In the genomic region with DNA sequence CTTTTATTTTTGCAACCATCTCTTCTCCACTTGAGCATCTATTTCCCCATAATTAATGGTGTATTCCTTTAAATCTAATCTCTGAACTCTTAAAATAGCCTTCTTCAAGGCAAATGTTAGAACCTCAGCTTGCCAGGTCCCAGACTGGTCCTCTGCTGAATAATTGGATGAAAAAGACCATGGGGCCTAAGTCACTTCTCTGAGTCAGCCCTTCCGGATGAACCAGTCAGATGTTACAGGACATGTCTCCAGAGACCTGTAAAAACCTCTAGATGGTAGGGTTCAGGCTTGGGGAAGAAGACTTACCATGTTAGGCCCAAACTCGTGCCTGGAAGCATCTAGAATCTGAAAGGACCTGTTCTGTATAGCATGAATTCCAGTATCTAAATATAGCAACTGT, we compare ENCODE assay signal across 15 cellular contexts.
DNase-seq lines count a peak whose midpoint lies in the region; ATAC-seq and TF ChIP-seq lines count a peak whose summit lies in the region.
"Had no signal": no experiment of that assay in that cellular context is flagged by ENCODE, and none has a peak within 500 bp of the region (broad histone marks: within the 10 kb centered on the region; RNA-seq: fewer than 3 reads in every experiment).

No MANE protein-coding gene starts in this region.

- no peak overlapping the region for H3K9ac ChIP-seq in colonic mucosa (ENCODE audit: low read depth in 2 of 2, low read length in 2 of 2)

- no peaks in the 10 kb centered on the region for H3K4me1 ChIP-seq in colonic mucosa
- H3K4me1 ChIP-seq: prostate gland, SJSA1, upper lobe of left lung had no signal

- no peak overlapping the region for H3K4me3 ChIP-seq in fibroblast of pulmonary artery (replicated peaks; ENCODE audit: low read depth, low read length)
- H3K4me3 ChIP-seq in colonic mucosa = no peak overlapping the region
- H3K4me3 ChIP-seq: prostate gland, SJSA1, upper lobe of left lung had no signal

- H3K36me3 ChIP-seq in colonic mucosa = no peaks in the 10 kb centered on the region
- H3K36me3 ChIP-seq: prostate gland, SJSA1, upper lobe of left lung had no signal

- intact Hi-C loops in colonic mucosa (cut with DNase I) = no loop called here

- H3K9me3 ChIP-seq in colonic mucosa = no peaks in the 10 kb centered on the region
- H3K9me3 ChIP-seq: prostate gland, SJSA1, upper lobe of left lung had no signal

- ATAC-seq in GM18519 (IDR thresholded peaks at IDR 0.05; ENCODE audit: low FRiP score, unreplicated experiment) = no peak

- H3K27ac ChIP-seq in colonic mucosa = no peak overlapping the region
- H3K27ac ChIP-seq: epithelial cell of prostate, prostate gland, SJSA1, upper lobe of left lung had no signal

- no peaks in the 10 kb centered on the region for H3K27me3 ChIP-seq in colonic mucosa
- H3K27me3 ChIP-seq: SJSA1, upper lobe of left lung had no signal

- TF ChIP-seq CTCF in fibroblast of pulmonary artery (IDR thresholded peaks at IDR 0.05; ENCODE audit: low read length, missing control alignments) = no peak
- no peak for TF ChIP-seq CTCF in colonic mucosa (IDR thresholded peaks at IDR 0.05)

- DNase-seq in NCI-H2171 treated with DMSO at 0.1 percent for 48 hours (lab: John Stamatoyannopoulos, UW) (peak; percentile 34), NCI-H2171 (lab: John Stamatoyannopoulos, UW) (no peak), ELR (ENCODE audit: low read depth) (peak; percentile 10), RKO (ENCODE audit: low spot score) (peak; percentile 31), fibroblast of pulmonary artery (ENCODE audit: low read depth) (peak; percentile 24), colonic mucosa (no peak), NCI-H1105 treated with DMSO at 0.1 percent for 48 hours (lab: John Stamatoyannopoulos, UW) (no peak)
- DNase-seq: activated CD4-positive, alpha-beta T cell treated with anti-CD3 and anti-CD28 coated beads for 4 hours; anterior cingulate cortex; stimulated activated naive CD4-positive, alpha-beta T cell treated with Interleukin-2 at 50 U/mL for 16 hours; upper lobe of left lung had no signal

Comparison
In these comparisons a context has a peak if more than half of its experiments do, and no peak if none do; other contexts are left out.
1. DNase-seq: peak in NCI-H2171 treated with DMSO at 0.1 percent for 48 hours (single experiment), ELR (single experiment), RKO (single experiment) and fibroblast of pulmonary artery (single experiment); none in NCI-H2171 (single experiment), colonic mucosa (single experiment) and NCI-H1105 treated with DMSO at 0.1 percent for 48 hours (single experiment).